ENCODE assay signal across 22 cellular contexts in the genomic region with DNA sequence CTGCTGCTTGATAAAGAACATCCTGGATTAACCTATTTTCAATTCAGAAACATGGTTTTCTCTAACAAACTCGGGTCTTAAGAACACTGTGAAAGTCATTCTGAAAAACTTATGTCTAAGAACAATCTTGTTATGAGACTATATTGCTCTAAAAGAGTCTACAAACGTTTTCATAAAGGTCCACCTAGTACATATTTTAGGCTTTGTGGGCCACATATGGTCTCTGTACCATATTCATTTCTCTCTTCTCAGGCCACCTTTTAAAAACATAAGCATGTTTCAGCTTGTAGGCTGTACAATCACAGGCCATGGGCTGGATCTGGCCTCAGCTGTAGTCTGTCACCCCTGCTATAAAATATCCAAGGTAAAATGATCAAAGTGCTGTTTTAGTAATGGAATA. TPM values are rescaled to one million over a fixed set of nuclear protein-coding genes. Genes with fewer than 3 reads are reported as not detected.
DNase-seq lines count a peak whose midpoint lies in the region; ATAC-seq lines count a peak whose summit lies in the region.
"Had no signal": no experiment of that assay in that cellular context is flagged by ENCODE, and none has a peak within 500 bp of the region (broad histone marks: within the 10 kb centered on the region; RNA-seq: fewer than 3 reads in every experiment).

No MANE protein-coding gene starts in this region.

- H3K4me3 Mint-ChIP-seq in activated T-cell treated with anti-CD3 and anti-CD28 coated beads, Interleukin-2, amount 50 U/mL, for 72 hours, result peak overlapping the region in 1 of 2 donors; percentile 34
- H3K4me3 Mint-ChIP-seq in memory B cell, result no peak overlapping the region
- H3K4me3 Mint-ChIP-seq: activated naive CD4-positive, alpha-beta T cell treated with anti-CD3 and anti-CD28 coated beads, Interleukin-2, amount 10 ng/mL, durations not matched to agents 7 days and 5 days; H9; mesothelial cell of epicardium; natural killer cell treated with Interleukin-12 subunit alpha and Interleukin-12 subunit beta and Interleukin-15 and Interleukin-18, amount 100 ng/mL, for 72 hours had no signal

- ATAC-seq in activated T-cell treated with anti-CD3 and anti-CD28 coated beads, Interleukin-2, amount 50 U/mL, for 72 hours (replicated peaks in 1 of 2), result peak; percentile 91 to 96
- ATAC-seq in HG02973 (IDR thresholded peaks at IDR 0.05; ENCODE audit: unreplicated experiment) (peak; percentile 45), memory B cell (ENCODE audit: low read depth) (no peak), left cardiac atrium (no peak), GM19395 (IDR thresholded peaks at IDR 0.05; ENCODE audit: unreplicated experiment) (no peak)
- ATAC-seq: HepG2 had no signal

- H3K36me3 Mint-ChIP-seq in activated T-cell treated with anti-CD3 and anti-CD28 coated beads, Interleukin-2, amount 50 U/mL, for 72 hours (ENCODE audit: insufficient read depth in 2 of 2), result peaks cover 24 to 53% of the 10 kb centered on the region in 2 donors
- peaks cover 33% of the 10 kb centered on the region for H3K36me3 Mint-ChIP-seq in memory B cell

- H3K27ac Mint-ChIP-seq in activated T-cell treated with anti-CD3 and anti-CD28 coated beads, Interleukin-2, amount 50 U/mL, for 72 hours, result peak overlapping the region; percentile 86
- peak overlapping the region; percentile 63 for H3K27ac Mint-ChIP-seq in memory B cell
- H3K27ac Mint-ChIP-seq: activated naive CD4-positive, alpha-beta T cell treated with anti-CD3 and anti-CD28 coated beads, Interleukin-2, amount 10 ng/mL, durations not matched to agents 7 days and 5 days; H9; mesothelial cell of epicardium had no signal

- no peaks in the 10 kb centered on the region for H3K27me3 Mint-ChIP-seq in activated T-cell treated with anti-CD3 and anti-CD28 coated beads, Interleukin-2, amount 50 U/mL, for 72 hours (ENCODE audit: low read depth)
- no peaks in the 10 kb centered on the region for H3K27me3 Mint-ChIP-seq in memory B cell
- H3K27me3 Mint-ChIP-seq: activated naive CD4-positive, alpha-beta T cell treated with anti-CD3 and anti-CD28 coated beads, Interleukin-2, amount 10 ng/mL, durations not matched to agents 7 days and 5 days; natural killer cell treated with Interleukin-12 subunit alpha and Interleukin-12 subunit beta and Interleukin-15 and Interleukin-18, amount 100 ng/mL, for 72 hours had no signal

- intact Hi-C loops in left cardiac atrium (cut with DNase I), result no loop called here

- peaks cover 40% of the 10 kb centered on the region for H3K4me1 Mint-ChIP-seq in activated T-cell treated with anti-CD3 and anti-CD28 coated beads, Interleukin-2, amount 50 U/mL, for 72 hours (ENCODE audit: low read depth)
- H3K4me1 Mint-ChIP-seq in memory B cell, result peaks cover 3% of the 10 kb centered on the region
- H3K4me1 Mint-ChIP-seq: H9 had no signal

- no peak for DNase-seq in activated T-cell treated with anti-CD3 and anti-CD28 coated beads, Interleukin-2, amount 50 U/mL, for 72 hours
- DNase-seq in activated T-cell treated with anti-CD3 and anti-CD28 coated beads, Interleukin-2, amount 50 U/mL, for 1 hour, result no peak
- DNase-seq in memory B cell (ENCODE audit: low spot score in 2 of 2) (no peak), left cardiac atrium (no peak), SIG-M5 (lab: John Stamatoyannopoulos, UW) (no peak)
- DNase-seq: ACHN; activated CD4-positive, alpha-beta T cell treated with anti-CD3 and anti-CD28 coated beads for 4 hours; activated naive CD4-positive, alpha-beta T cell treated with anti-CD3 and anti-CD28 coated beads, Interleukin-2, amount 10 ng/mL, durations not matched to agents 7 days and 5 days; Caco-2; effector CD4-positive, alpha-beta T cell; H9; Kasumi-1; NCI-H1436; NCI-H2081 treated with DMSO at 0.1 percent for 48 hours; NCI-H345; NCI-H82; transverse colon had no signal

- no peaks in the 10 kb centered on the region for H3K9me3 Mint-ChIP-seq in activated T-cell treated with anti-CD3 and anti-CD28 coated beads, Interleukin-2, amount 50 U/mL, for 72 hours
- no peaks in the 10 kb centered on the region for H3K9me3 Mint-ChIP-seq in memory B cell
- H3K9me3 Mint-ChIP-seq: activated naive CD4-positive, alpha-beta T cell treated with anti-CD3 and anti-CD28 coated beads, Interleukin-2, amount 10 ng/mL, durations not matched to agents 7 days and 5 days; H9; mesothelial cell of epicardium; natural killer cell treated with Interleukin-12 subunit alpha and Interleukin-12 subunit beta and Interleukin-15 and Interleukin-18, amount 100 ng/mL, for 72 hours had no signal

RNA-seq across cellular contexts. Expression of a gene that starts 39.9 kb away (rescaled TPM):
- 100 to 1,000 TPM; 131 to 147 TPM for total RNA-seq in activated T-cell treated with anti-CD3 and anti-CD28 coated beads, Interleukin-2, amount 50 U/mL, for 72 hours
- total RNA-seq in left cardiac atrium, result 10 to 100 TPM; 44.3 to 49.5 TPM

RNA-seq across cellular contexts. Expression of a gene that starts 52.6 kb away (rescaled TPM):
- total RNA-seq in activated T-cell treated with anti-CD3 and anti-CD28 coated beads, Interleukin-2, amount 50 U/mL, for 72 hours, result 100 to 1,000 TPM; 103 to 111 TPM
- 1 to 10 TPM; 3.5 to 5.0 TPM for total RNA-seq in left cardiac atrium

Comparison
In these comparisons a context has a peak if more than half of its experiments do, and no peak if none do; other contexts are left out.
1. ATAC-seq: peak in activated T-cell treated with anti-CD3 and anti-CD28 coated beads, Interleukin-2, amount 50 U/mL, for 72 hours (2 of 2) and HG02973 (single experiment); none in memory B cell (single experiment), left cardiac atrium (0 of 2) and GM19395 (single experiment).
2. RNA of a gene that starts 52.6 kb away (total RNA-seq): 103 to 111 TPM in activated T-cell treated with anti-CD3 and anti-CD28 coated beads, Interleukin-2, amount 50 U/mL, for 72 hours; 3.5 to 5.0 TPM in left cardiac atrium; every median in the first group is over 10 times any median in the second.